Comparison of ENCODE assay signal across 15 cellular contexts in the genomic region with DNA sequence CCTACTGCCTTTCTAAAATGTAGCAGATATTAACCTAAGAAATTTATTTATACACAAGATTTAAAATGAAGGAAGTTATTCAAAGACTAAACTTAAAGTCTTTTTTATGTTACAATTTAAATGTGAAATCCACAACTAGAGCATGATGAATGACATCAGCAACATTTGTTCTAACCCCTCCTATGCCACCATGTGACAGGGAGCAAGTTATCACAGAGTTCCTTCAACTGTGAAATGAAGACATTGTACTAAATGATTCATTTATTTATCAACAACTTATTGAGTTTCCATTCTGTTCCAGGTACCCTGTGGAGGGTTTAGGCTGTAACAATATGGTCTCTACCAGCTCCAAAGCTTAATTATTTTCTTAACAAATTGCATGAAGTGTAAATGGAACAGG.
"Had no signal": no experiment of that assay in that cellular context is flagged by ENCODE, and none has a peak within 500 bp of the region (broad histone marks: within the 10 kb centered on the region; RNA-seq: fewer than 3 reads in every experiment).

No MANE protein-coding gene starts in this region.

- H3K4me3 Mint-ChIP-seq: naive thymus-derived CD8-positive, alpha-beta T cell; type B pancreatic cell had no signal

- H2AFZ ChIP-seq: hepatocyte had no signal

- DNase-seq: cortex of kidney; dorsolateral prefrontal cortex; effector CD8-positive, alpha-beta T cell; esophagus squamous epithelium; foreskin fibroblast; mucosa of descending colon; naive thymus-derived CD8-positive, alpha-beta T cell; right cardiac atrium; stimulated activated CD4-positive, alpha-beta T cell treated with anti-CD3 and anti-CD28 coated beads, Interleukin-2, amount 100 ng/mL, for 48 hours; stimulated activated naive CD4-positive, alpha-beta T cell treated with Interleukin-2 at 50 U/mL for 16 hours had no signal

- H3K36me3 ChIP-seq: esophagus squamous epithelium had no signal

- H3K4me2 ChIP-seq: hepatocyte, smooth muscle cell had no signal

- H3K27ac Mint-ChIP-seq: type B pancreatic cell had no signal

- H3K27me3 ChIP-seq: dorsolateral prefrontal cortex, esophagus squamous epithelium, hepatocyte had no signal

- ATAC-seq: left lobe of liver; mucosa of descending colon; naive thymus-derived CD8-positive, alpha-beta T cell; right cardiac atrium had no signal

- H3K4me3 ChIP-seq: dorsolateral prefrontal cortex, esophagus squamous epithelium, hepatocyte, mucosa of descending colon, smooth muscle cell had no signal

- H3K27me3 Mint-ChIP-seq: naive thymus-derived CD8-positive, alpha-beta T cell; type B pancreatic cell had no signal

- H3K4me1 ChIP-seq: esophagus squamous epithelium had no signal

- FAIRE-seq: urothelium cell line had no signal

- H3K27ac ChIP-seq: dorsolateral prefrontal cortex, esophagus squamous epithelium, hepatocyte had no signal

- H3K9me3 Mint-ChIP-seq: naive thymus-derived CD8-positive, alpha-beta T cell; type B pancreatic cell had no signal

- H3K79me2 ChIP-seq: hepatocyte had no signal

- H3K9me3 ChIP-seq: esophagus squamous epithelium, mucosa of descending colon had no signal
